17 cellular contexts compared by ENCODE assay signal in the genomic region with DNA sequence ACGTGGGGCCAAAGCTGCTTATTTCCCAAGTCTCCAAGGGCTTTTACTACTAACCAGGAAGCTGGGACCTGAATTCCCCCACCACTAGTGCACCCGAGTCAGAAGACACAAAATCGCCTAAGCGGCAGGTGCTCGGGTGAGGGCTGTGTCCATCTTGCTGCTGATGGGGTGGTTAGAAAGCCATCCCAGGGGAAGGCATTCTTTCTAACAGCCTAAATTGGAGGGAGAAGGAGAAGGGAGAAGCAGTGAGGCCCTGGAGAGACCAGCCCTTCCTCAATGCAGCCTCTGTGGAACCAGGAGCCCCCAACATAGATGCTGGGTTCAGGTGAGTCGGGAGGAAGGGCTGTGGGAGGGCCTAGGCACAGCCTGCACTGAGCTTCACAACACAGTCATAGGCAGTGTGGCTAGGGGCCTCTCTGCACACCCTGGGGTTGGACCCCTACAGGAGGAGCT. TPM values are rescaled to one million over a fixed set of nuclear protein-coding genes. Genes with fewer than 3 reads are reported as not detected.
DNase-seq lines count a peak whose midpoint lies in the region; ATAC-seq and TF ChIP-seq lines count a peak whose summit lies in the region.
"Had no signal": no experiment of that assay in that cellular context is flagged by ENCODE, and none has a peak within 500 bp of the region (broad histone marks: within the 10 kb centered on the region; RNA-seq: fewer than 3 reads in every experiment).

No MANE protein-coding gene starts in this region.

- H3K36me3 Mint-ChIP-seq in activated T-cell treated with anti-CD3 and anti-CD28 coated beads, Interleukin-2, amount 50 U/mL, for 4 hours (ENCODE audit: insufficient read depth): no peaks in the 10 kb centered on the region
- no peaks in the 10 kb centered on the region for H3K36me3 Mint-ChIP-seq in activated T-cell treated with anti-CD3 and anti-CD28 coated beads, Interleukin-2, amount 50 U/mL, for 72 hours (ENCODE audit: insufficient read depth in 2 of 2)
- H3K36me3 Mint-ChIP-seq in WTC11 (no peaks in the 10 kb centered on the region), progenitor cell of endocrine pancreas (ENCODE audit: insufficient read depth) (no peaks in the 10 kb centered on the region)
- H3K36me3 Mint-ChIP-seq: CD8-positive, alpha-beta memory T cell had no signal

- CTCF ChIA-PET in WTC11 (lab: Charles Lee): no interaction called here

- H3K4me3 Mint-ChIP-seq in activated T-cell treated with anti-CD3 and anti-CD28 coated beads, Interleukin-2, amount 50 U/mL, for 4 hours: no peak overlapping the region
- H3K4me3 Mint-ChIP-seq in activated T-cell treated with anti-CD3 and anti-CD28 coated beads, Interleukin-2, amount 50 U/mL, for 72 hours: no peak overlapping the region
- H3K4me3 Mint-ChIP-seq in WTC11 (no peak overlapping the region), progenitor cell of endocrine pancreas (ENCODE audit: low read depth) (no peak overlapping the region)
- H3K4me3 Mint-ChIP-seq: CD8-positive, alpha-beta memory T cell had no signal

- TF ChIP-seq CTCF in WTC11 (IDR thresholded peaks at IDR 0.05): no peak
- no peak for TF ChIP-seq CTCF in lower leg skin (IDR thresholded peaks at IDR 0.05)
- TF ChIP-seq CTCF in progenitor cell of endocrine pancreas (IDR thresholded peaks at IDR 0.05; ENCODE audit: unreplicated experiment): no peak

- intact Hi-C loops in lower leg skin (cut with DNase I; ENCODE audit: low total_unique reads): no loop called here

- peak; percentile 1 for DNase-seq in activated T-cell treated with anti-CD3 and anti-CD28 coated beads, Interleukin-2, amount 50 U/mL, for 4 hours
- no peak for DNase-seq in activated T-cell treated with anti-CD3 and anti-CD28 coated beads, Interleukin-2, amount 50 U/mL, for 72 hours
- DNase-seq in WTC11 (ENCODE audit: low spot score): peak; percentile 3
- DNase-seq in lower leg skin (ENCODE audit: low spot score in 2 of 2): peak; percentile 6 to 64
- DNase-seq in progenitor cell of endocrine pancreas (ENCODE audit: low spot score, unreplicated experiment): peak; percentile 3
- DNase-seq in CD1c-positive myeloid dendritic cell (ENCODE audit: extremely low spot score): no peak
- no peak for DNase-seq in HuH-7 (ENCODE audit: low spot score)
- DNase-seq: DMS79, NCI-H187 treated with DMSO at 0.1 percent for 48 hours, NCI-H2171, NCI-H748 treated with DMSO at 0.1 percent for 48 hours, RPMI8226 had no signal

- ATAC-seq in activated T-cell treated with anti-CD3 and anti-CD28 coated beads, Interleukin-2, amount 50 U/mL, for 4 hours: no peak
- ATAC-seq in activated T-cell treated with anti-CD3 and anti-CD28 coated beads, Interleukin-2, amount 50 U/mL, for 72 hours (replicated peaks in 1 of 2): no peak
- ATAC-seq in WTC11 (no peak), GM21786 (IDR thresholded peaks at IDR 0.05; ENCODE audit: unreplicated experiment) (no peak)
- ATAC-seq: K562 had no signal

- WGBS in lower leg skin, 2 donors: 82 to 89% methylated on average over 6 of the region's 6 CpGs

- no peaks in the 10 kb centered on the region for H3K27me3 Mint-ChIP-seq in activated T-cell treated with anti-CD3 and anti-CD28 coated beads, Interleukin-2, amount 50 U/mL, for 4 hours (ENCODE audit: low read depth)
- no peaks in the 10 kb centered on the region for H3K27me3 Mint-ChIP-seq in activated T-cell treated with anti-CD3 and anti-CD28 coated beads, Interleukin-2, amount 50 U/mL, for 72 hours (ENCODE audit: low read depth)
- no peaks in the 10 kb centered on the region for H3K27me3 Mint-ChIP-seq in WTC11 (ENCODE audit: low read depth)
- H3K27me3 Mint-ChIP-seq in progenitor cell of endocrine pancreas: no peaks in the 10 kb centered on the region
- H3K27me3 Mint-ChIP-seq: CD8-positive, alpha-beta memory T cell had no signal

- no peaks in the 10 kb centered on the region for H3K4me1 Mint-ChIP-seq in activated T-cell treated with anti-CD3 and anti-CD28 coated beads, Interleukin-2, amount 50 U/mL, for 4 hours (ENCODE audit: low read depth)
- no peaks in the 10 kb centered on the region for H3K4me1 Mint-ChIP-seq in activated T-cell treated with anti-CD3 and anti-CD28 coated beads, Interleukin-2, amount 50 U/mL, for 72 hours (ENCODE audit: low read depth)
- H3K4me1 Mint-ChIP-seq in WTC11: peaks cover 31% of the 10 kb centered on the region
- peaks cover 8% of the 10 kb centered on the region for H3K4me1 Mint-ChIP-seq in progenitor cell of endocrine pancreas (ENCODE audit: low read depth)
- H3K4me1 Mint-ChIP-seq: CD8-positive, alpha-beta memory T cell had no signal

- no peak for TF ChIP-seq POLR2A in lower leg skin (IDR thresholded peaks at IDR 0.05)

- no peak overlapping the region for H3K27ac Mint-ChIP-seq in activated T-cell treated with anti-CD3 and anti-CD28 coated beads, Interleukin-2, amount 50 U/mL, for 72 hours
- H3K27ac Mint-ChIP-seq in WTC11 (no peak overlapping the region), progenitor cell of endocrine pancreas (no peak overlapping the region)
- H3K27ac Mint-ChIP-seq: CD8-positive, alpha-beta memory T cell had no signal

- no peak overlapping the region for H3K4me3 ChIP-seq in lower leg skin (ENCODE audit: low read depth, poor library complexity, severe bottlenecking)
- H3K4me3 ChIP-seq: BLaER1, HAP-1, K562 had no signal

- POLR2A ChIA-PET in WTC11 (lab: Charles Lee): no interaction called here

- no peaks in the 10 kb centered on the region for H3K9me3 Mint-ChIP-seq in activated T-cell treated with anti-CD3 and anti-CD28 coated beads, Interleukin-2, amount 50 U/mL, for 4 hours
- H3K9me3 Mint-ChIP-seq in activated T-cell treated with anti-CD3 and anti-CD28 coated beads, Interleukin-2, amount 50 U/mL, for 72 hours: no peaks in the 10 kb centered on the region
- H3K9me3 Mint-ChIP-seq in WTC11 (no peaks in the 10 kb centered on the region), progenitor cell of endocrine pancreas (ENCODE audit: low read depth) (no peaks in the 10 kb centered on the region)
- H3K9me3 Mint-ChIP-seq: CD8-positive, alpha-beta memory T cell had no signal

TF ChIP-seq in WTC11, 78 proteins besides CTCF, POLR2A, EP300 and RAD21 (continues in another document):
- no peak for TF ChIP-seq ZBTB21 (CRISPR knock-in tag; IDR thresholded peaks at IDR 0.05; ENCODE audit: borderline replicate concordance)
- no peak for TF ChIP-seq CREM (CRISPR knock-in tag; IDR thresholded peaks at IDR 0.05)
- TF ChIP-seq, protein P1, sequence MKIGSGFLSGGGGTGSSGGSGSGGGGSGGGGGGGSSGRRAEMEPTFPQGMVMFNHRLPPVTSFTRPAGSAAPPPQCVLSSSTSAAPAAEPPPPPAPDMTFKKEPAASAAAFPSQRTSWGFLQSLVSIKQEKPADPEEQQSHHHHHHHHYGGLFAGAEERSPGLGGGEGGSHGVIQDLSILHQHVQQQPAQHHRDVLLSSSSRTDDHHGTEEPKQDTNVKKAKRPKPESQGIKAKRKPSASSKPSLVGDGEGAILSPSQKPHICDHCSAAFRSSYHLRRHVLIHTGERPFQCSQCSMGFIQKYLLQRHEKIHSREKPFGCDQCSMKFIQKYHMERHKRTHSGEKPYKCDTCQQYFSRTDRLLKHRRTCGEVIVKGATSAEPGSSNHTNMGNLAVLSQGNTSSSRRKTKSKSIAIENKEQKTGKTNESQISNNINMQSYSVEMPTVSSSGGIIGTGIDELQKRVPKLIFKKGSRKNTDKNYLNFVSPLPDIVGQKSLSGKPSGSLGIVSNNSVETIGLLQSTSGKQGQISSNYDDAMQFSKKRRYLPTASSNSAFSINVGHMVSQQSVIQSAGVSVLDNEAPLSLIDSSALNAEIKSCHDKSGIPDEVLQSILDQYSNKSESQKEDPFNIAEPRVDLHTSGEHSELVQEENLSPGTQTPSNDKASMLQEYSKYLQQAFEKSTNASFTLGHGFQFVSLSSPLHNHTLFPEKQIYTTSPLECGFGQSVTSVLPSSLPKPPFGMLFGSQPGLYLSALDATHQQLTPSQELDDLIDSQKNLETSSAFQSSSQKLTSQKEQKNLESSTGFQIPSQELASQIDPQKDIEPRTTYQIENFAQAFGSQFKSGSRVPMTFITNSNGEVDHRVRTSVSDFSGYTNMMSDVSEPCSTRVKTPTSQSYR (CRISPR knock-in tag; IDR thresholded peaks at IDR 0.05): no peak
- no peak for TF ChIP-seq SP1 (CRISPR knock-in tag; conservative IDR thresholded peaks at IDR 0.05)
- no peak for TF ChIP-seq ZSCAN18 (CRISPR knock-in tag; IDR thresholded peaks at IDR 0.05)
- TF ChIP-seq ZNF423 (CRISPR knock-in tag; IDR thresholded peaks at IDR 0.05): no peak
- no peak for TF ChIP-seq MYBL2 (CRISPR knock-in tag; IDR thresholded peaks at IDR 0.05)
- no peak for TF ChIP-seq SOX15 (CRISPR knock-in tag; IDR thresholded peaks at IDR 0.05)

RNA-seq across cellular contexts. Expression of gene PROM2, which starts 1.9 kb away (rescaled TPM):
- under 1 TPM; 0.53 to 0.66 (median 0.63) TPM for total RNA-seq in activated T-cell treated with anti-CD3 and anti-CD28 coated beads, Interleukin-2, amount 50 U/mL, for 4 hours
- total RNA-seq in activated T-cell treated with anti-CD3 and anti-CD28 coated beads, Interleukin-2, amount 50 U/mL, for 72 hours: under 1 TPM; 0.38 to 0.39 TPM
- 7.9 to 11.8 TPM (median 8.3 TPM) in 3 replicates for total RNA-seq in WTC11 (2021)
- total RNA-seq in lower leg skin: 100 to 1,000 TPM in 2 of 4 donors, 10 to 100 TPM in 2; 87.0 to 272 (median 98.0) TPM
- total RNA-seq in progenitor cell of endocrine pancreas: 14.2 and 16.9 TPM in 2 replicates
- total RNA-seq: K562 had no signal

RNA-seq across cellular contexts. Expression of gene KCNIP3, which starts 24.8 kb away (rescaled TPM):
- not detected for total RNA-seq in activated T-cell treated with anti-CD3 and anti-CD28 coated beads, Interleukin-2, amount 50 U/mL, for 4 hours
- not detected for total RNA-seq in activated T-cell treated with anti-CD3 and anti-CD28 coated beads, Interleukin-2, amount 50 U/mL, for 72 hours
- 2.1 to 3.3 TPM (median 3.1 TPM) in 3 replicates for total RNA-seq in WTC11 (2021)
- total RNA-seq in lower leg skin: 10 to 100 TPM in 2 of 4 donors, 1 to 10 TPM in 2; 5.2 to 20.4 (median 11.4) TPM
- 4.3 and 6.3 TPM in 2 replicates for total RNA-seq in progenitor cell of endocrine pancreas
- total RNA-seq: CD8-positive, alpha-beta memory T cell had no signal

Comparison
In these comparisons a context has a peak if more than half of its experiments do, and no peak if none do; other contexts are left out.
1. DNase-seq: peak in activated T-cell treated with anti-CD3 and anti-CD28 coated beads, Interleukin-2, amount 50 U/mL, for 4 hours (single experiment), WTC11 (single experiment), lower leg skin (2 of 2) and progenitor cell of endocrine pancreas (single experiment); none in activated T-cell treated with anti-CD3 and anti-CD28 coated beads, Interleukin-2, amount 50 U/mL, for 72 hours (0 of 2), CD1c-positive myeloid dendritic cell (single experiment) and HuH-7 (single experiment).